In the genomic region with DNA sequence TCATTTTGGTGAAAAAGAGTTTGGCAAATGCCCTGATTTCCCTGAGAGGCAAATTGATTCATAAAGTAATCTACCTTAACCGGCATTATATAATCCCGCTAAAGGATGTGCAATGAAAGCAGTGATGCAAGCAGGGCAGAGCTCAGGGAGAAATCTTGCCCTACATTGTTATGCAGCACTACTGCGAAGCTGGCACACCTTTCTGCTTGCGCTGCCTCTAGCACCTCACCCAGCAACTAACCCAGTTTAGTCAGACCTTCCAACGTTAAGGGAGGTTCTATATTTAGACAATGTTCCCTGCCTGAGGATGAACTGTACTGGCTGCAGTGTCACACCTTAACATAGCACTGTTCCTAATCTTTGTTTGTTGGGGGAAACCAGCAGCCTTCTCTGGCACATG, we compare ENCODE assay signal across 20 cellular contexts.
DNase-seq lines count a peak whose midpoint lies in the region; ATAC-seq and TF ChIP-seq lines count a peak whose summit lies in the region.
"Had no signal": no experiment of that assay in that cellular context is flagged by ENCODE, and none has a peak within 500 bp of the region (broad histone marks: within the 10 kb centered on the region; RNA-seq: fewer than 3 reads in every experiment).

No MANE protein-coding gene starts in this region.

- H3K4me1 ChIP-seq in body of pancreas (peaks cover 17% of the 10 kb centered on the region), esophagus squamous epithelium (peaks cover 0 to 10% (median 0%) of the 10 kb centered on the region in 3 donors), right cardiac atrium (ENCODE audit: control insufficient read depth, insufficient read depth, low read length) (no peaks in the 10 kb centered on the region), gastrocnemius medialis (peaks cover 14 to 26% of the 10 kb centered on the region in 2 donors)

- WGBS in body of pancreas, 2 donors: 85 to 86% methylated on average over 5 of the region's 5 CpGs
- WGBS in esophagus squamous epithelium, 2 donors: 33 to 67% methylated on average over 5 of the region's 5 CpGs
- 72% methylated on average over 5 of the region's 5 CpGs for WGBS in right cardiac atrium

- H3K27me3 ChIP-seq in body of pancreas (no peaks in the 10 kb centered on the region), esophagus squamous epithelium (no peaks in the 10 kb centered on the region), right cardiac atrium (ENCODE audit: control insufficient read depth, insufficient read depth) (no peaks in the 10 kb centered on the region), gastrocnemius medialis (no peaks in the 10 kb centered on the region)
- H3K27me3 ChIP-seq: MG63 had no signal

- H3K9me3 ChIP-seq in body of pancreas (no peaks in the 10 kb centered on the region), esophagus squamous epithelium (no peaks in the 10 kb centered on the region), right cardiac atrium (ENCODE audit: control insufficient read depth, low read length) (no peaks in the 10 kb centered on the region), gastrocnemius medialis (no peaks in the 10 kb centered on the region)
- H3K9me3 ChIP-seq: MG63 had no signal

- DNase-seq in body of pancreas (peak in 3 of 4 donors; percentile 17 to 19 (median 19)), esophagus squamous epithelium (lab: John Stamatoyannopoulos, UW) (no peak), right cardiac atrium (peak in 2 of 3 donors; percentile 18 to 38), gastrocnemius medialis (peak; percentile 52 to 74), LoVo (ENCODE audit: low spot score) (no peak)
- DNase-seq in activated CD4-positive, alpha-beta T cell treated with anti-CD3 and anti-CD28 coated beads for 1 hour: no peak
- DNase-seq: ACHN; Calu3; CD4-positive, alpha-beta T cell; DMS79; KG1; MG63; NCI-H1092 treated with DMSO at 0.1 percent for 48 hours; NCI-H1694 treated with DMSO at 0.1 percent for 48 hours; NCI-H446 treated with DMSO at 0.1 percent for 48 hours; NCI-H748 treated with DMSO at 0.1 percent for 48 hours; SIG-M5 had no signal

- H3K4me3 ChIP-seq in body of pancreas: no peak overlapping the region
- no peak overlapping the region for H3K4me3 ChIP-seq in esophagus squamous epithelium
- H3K4me3 ChIP-seq in right cardiac atrium (ENCODE audit: low read length): no peak overlapping the region
- no peak overlapping the region for H3K4me3 ChIP-seq in gastrocnemius medialis
- H3K4me3 ChIP-seq: GM23338, MG63, PC-9 had no signal

- H3K36me3 ChIP-seq in body of pancreas (replicated peaks in 1 of 2; ENCODE audit: insufficient read depth in 1 of 2, low read depth in 2 of 2): no peaks in the 10 kb centered on the region
- H3K36me3 ChIP-seq in esophagus squamous epithelium: no peaks in the 10 kb centered on the region
- H3K36me3 ChIP-seq in gastrocnemius medialis: no peaks in the 10 kb centered on the region
- H3K36me3 ChIP-seq: MG63 had no signal

- in situ Hi-C loops in gastrocnemius medialis (cut with MboI; ENCODE audit: low sequenced_read_pairs in 4 of 4): no loop called here

- intact Hi-C loops in body of pancreas (cut with DNase I): no loop called here
- intact Hi-C loops in esophagus squamous epithelium (cut with DNase I): no loop called here
- intact Hi-C loops in right cardiac atrium (cut with DNase I): no loop called here
- intact Hi-C loops in gastrocnemius medialis (cut with DNase I; ENCODE audit: low total_unique reads): loop anchor here (1.0 kb wide), 1 partner anchor 58 kb away; no protein-coding TSS in a partner anchor

- TF ChIP-seq CTCF in body of pancreas (IDR thresholded peaks at IDR 0.05) (no peak), esophagus squamous epithelium (IDR thresholded peaks at IDR 0.05) (no peak), gastrocnemius medialis (IDR thresholded peaks at IDR 0.05 in 4 of 5, conservative IDR thresholded peaks at IDR 0.05 in 1 of 5) (no peak)

- TF ChIP-seq POLR2A in body of pancreas (IDR thresholded peaks at IDR 0.05) (no peak), esophagus squamous epithelium (IDR thresholded peaks at IDR 0.05) (no peak), gastrocnemius medialis (IDR thresholded peaks at IDR 0.05) (no peak)

- no peak overlapping the region for H3K27ac ChIP-seq in body of pancreas
- H3K27ac ChIP-seq in esophagus squamous epithelium: peak overlapping the region in 3 of 4 donors; percentile 29 to 73 (median 36)
- peak overlapping the region; percentile 75 for H3K27ac ChIP-seq in right cardiac atrium (ENCODE audit: low read length)
- H3K27ac ChIP-seq in gastrocnemius medialis: peak overlapping the region; percentile 41 to 81 (median 63)
- H3K27ac ChIP-seq: PC-9 had no signal

- ATAC-seq in body of pancreas: peak; percentile 50
- ATAC-seq in right cardiac atrium: peak; percentile 86 to 88
- ATAC-seq in gastrocnemius medialis: peak; percentile 99
- no peak for ATAC-seq in HG03025 (IDR thresholded peaks at IDR 0.05; ENCODE audit: low FRiP score, unreplicated experiment)
- ATAC-seq: GM23338 had no signal

Comparison
In these comparisons a context has a peak if more than half of its experiments do, and no peak if none do; other contexts are left out.
1. DNase-seq: peak in body of pancreas (3 of 4), right cardiac atrium (2 of 3) and gastrocnemius medialis (2 of 2); none in esophagus squamous epithelium (single experiment), LoVo (single experiment) and activated CD4-positive, alpha-beta T cell treated with anti-CD3 and anti-CD28 coated beads for 1 hour (single experiment).
2. H3K27ac ChIP-seq: peak in esophagus squamous epithelium (3 of 4), right cardiac atrium (single experiment) and gastrocnemius medialis (4 of 4); none in body of pancreas (0 of 4).